ENCODE assay signal across 8 cellular contexts in genomic region chr7:90320801-90321494, GRCh38. TPM values are rescaled to one million over a fixed set of nuclear protein-coding genes. Genes with fewer than 3 reads are reported as not detected.
A peak's percentile ranks its signal among the peaks of the same experiment; 100 is the strongest.
DNase-seq lines count a peak whose midpoint lies in the region; ATAC-seq and TF ChIP-seq lines count a peak whose summit lies in the region.

TSS of gene FAM237B (minus strand) at chr7:90321304. CDS start at chr7:90319748, 1,556 bp downstream.

- peaks cover 5% of the 10 kb centered on the region for H3K23me2 ChIP-seq in H9 (ENCODE audit: insufficient read length, low read depth, low read length, poor library complexity, severe bottlenecking)

- no peak within 1 kb of the TSS for H4K5ac ChIP-seq in H9 (ENCODE audit: insufficient read length, low read depth, low read length)

- H3K27ac ChIP-seq in ACC112 (ENCODE audit: low read depth, low read length) (no peak within 1 kb of the TSS), H9 (ENCODE audit: insufficient read length, low read depth, low read length) (no peak within 1 kb of the TSS)

- H3K36me3 ChIP-seq in ACC112 (ENCODE audit: insufficient read depth, low read length) = no peaks in the 10 kb centered on the region

- no peak within 1 kb of the TSS for H3K56ac ChIP-seq in H9 (ENCODE audit: insufficient read length, low read depth, low read length)

- no peak within 1 kb of the TSS for H3K18ac ChIP-seq in H9 (ENCODE audit: insufficient read length, low read depth, low read length)

- H3K4me3 ChIP-seq in ACC112 (ENCODE audit: low read depth, low read length) = peak within 1 kb of the TSS; percentile 76

- no peak within 1 kb of the TSS for H4K91ac ChIP-seq in H9 (ENCODE audit: insufficient read length, low read depth, low read length)

- H3K4me1 ChIP-seq in ACC112 (ENCODE audit: control insufficient read depth, insufficient read depth, low read length, unreplicated experiment) (no peaks in the 10 kb centered on the region), H9 (ENCODE audit: insufficient read depth, low read length) (no peaks in the 10 kb centered on the region)

- H2BK5ac ChIP-seq in H9 (ENCODE audit: insufficient read length, low read length) = no peak within 1 kb of the TSS

- H3K4me2 ChIP-seq in H9 (ENCODE audit: insufficient read depth, insufficient read length, low read length) = peak within 1 kb of the TSS; percentile 41

- H3K4me1 Mint-ChIP-seq in H9 = peaks cover 9% of the 10 kb centered on the region in 2 experiments
- H3K4me1 Mint-ChIP-seq in memory B cell = peaks cover 7% of the 10 kb centered on the region

- H4K8ac ChIP-seq in H9 (replicated peaks; ENCODE audit: insufficient read length, low read depth, low read length) = no peak within 1 kb of the TSS

- H2BK120ac ChIP-seq in H9 (ENCODE audit: low read depth, low read length, poor library complexity, severe bottlenecking) = no peak within 1 kb of the TSS

- no CpG with 5 or more reads among the region's 62 CpGs for WGBS in H9 (ENCODE audit: extremely low coverage, insufficient read length, low lambda C conversion rate)

- no peak within 1 kb of the TSS for H2BK15ac ChIP-seq in H9 (ENCODE audit: low read depth, low read length)

- H3K36me3 Mint-ChIP-seq in H9 (ENCODE audit: insufficient read depth in 1 of 3, low read depth in 3 of 3) (no peaks in the 10 kb centered on the region; a peak in 1 of 7 replicates), memory B cell (no peaks in the 10 kb centered on the region)

- no peak within 1 kb of the TSS for H2BK20ac ChIP-seq in H9 (ENCODE audit: low read depth, low read length, poor library complexity, severe bottlenecking)

- peak within 1 kb of the TSS; percentile 2; the same call in 1 of the 2 replicates for H3K14ac ChIP-seq in H9 (ENCODE audit: insufficient read depth, low read length)

- H3K27ac Mint-ChIP-seq in H9 = no peak within 1 kb of the TSS; a peak in 1 of 7 replicates
- no peak within 1 kb of the TSS for H3K27ac Mint-ChIP-seq in memory B cell

- ATAC-seq in memory B cell (ENCODE audit: low read depth) (no peak), GM21576 (IDR thresholded peaks at IDR 0.05; ENCODE audit: unreplicated experiment) (no peak), GM19463 (IDR thresholded peaks at IDR 0.05; ENCODE audit: unreplicated experiment) (no peak), HG03520 (IDR thresholded peaks at IDR 0.05; ENCODE audit: unreplicated experiment) (no peak)

- H3K4me3 Mint-ChIP-seq in H9 (peak within 1 kb of the TSS; percentile 59 to 79), memory B cell (peak within 1 kb of the TSS; percentile 39)

- no peak within 1 kb of the TSS for H3T11ph ChIP-seq in H9 (ENCODE audit: low read length)

- no peaks in the 10 kb centered on the region for H3K9me3 ChIP-seq in H9 (ENCODE audit: control insufficient read depth, low read depth, low read length)

- H3K4ac ChIP-seq in H9 (ENCODE audit: low read depth, low read length) = no peak within 1 kb of the TSS

- DNase-seq in H9 (peak; percentile 49), ecto neural progenitor cell (ENCODE audit: low spot score) (peak; percentile 74), memory B cell (ENCODE audit: low spot score in 2 of 2) (no peak)
- no peak for DNase-seq in activated naive CD4-positive, alpha-beta T cell (lab: John Stamatoyannopoulos, UW)

- H3K9ac ChIP-seq in H9 (ENCODE audit: extremely low read depth, insufficient read length, low read length) = no peak within 1 kb of the TSS

- no peak within 1 kb of the TSS for H3K23ac ChIP-seq in H9 (ENCODE audit: insufficient read length, low read depth, low read length)

- H2BK12ac ChIP-seq in H9 (ENCODE audit: insufficient read length, low read depth, low read length) = no peak within 1 kb of the TSS

- H3K9me3 Mint-ChIP-seq in H9 (no peaks in the 10 kb centered on the region), memory B cell (no peaks in the 10 kb centered on the region)

- H3K79me1 ChIP-seq in H9 (ENCODE audit: insufficient read depth, low read depth, low read length, poor library complexity, severe bottlenecking) = no peaks in the 10 kb centered on the region

- no peaks in the 10 kb centered on the region for H4K20me1 ChIP-seq in H9 (ENCODE audit: control insufficient read depth, insufficient read depth, insufficient read length)

- H3K27me3 ChIP-seq in ACC112 (ENCODE audit: insufficient read depth, low read length) (peaks cover 3% of the 10 kb centered on the region), H9 (ENCODE audit: insufficient read depth, low read length) (peaks cover 30% of the 10 kb centered on the region)

- H3K79me2 ChIP-seq in ACC112 (ENCODE audit: control insufficient read depth, insufficient read depth, low read length, unreplicated experiment) (no peaks in the 10 kb centered on the region), H9 (ENCODE audit: insufficient read depth, low read length) (no peaks in the 10 kb centered on the region)

- no peak within 1 kb of the TSS for H2AK5ac ChIP-seq in H9 (ENCODE audit: insufficient read length, low read length)

- TF ChIP-seq CTCF in H9 (conservative IDR thresholded peaks at IDR 0.05) = no peak

- H3K27me3 Mint-ChIP-seq in H9 (ENCODE audit: low read depth) = peaks cover 66% of the 10 kb centered on the region
- H3K27me3 Mint-ChIP-seq in memory B cell = peaks cover 27% of the 10 kb centered on the region

- H2AFZ ChIP-seq in ACC112 (ENCODE audit: low read length, unreplicated experiment) (peak within 1 kb of the TSS; percentile 77), H9 (ENCODE audit: low read length) (no peak within 1 kb of the TSS)

RNA-seq across cellular contexts. Expression of gene FAM237B, which starts in this region (rescaled TPM):
- not detected in 2 replicates for total RNA-seq in H9 (2021)

Comparison
In these comparisons a context has a peak if more than half of its experiments do, and no peak if none do; other contexts are left out.
1. Peak in DNase-seq and H3K4me2 ChIP-seq in H9; RNA of the gene not detected or under 1 TPM.